1 cellular context compared by ENCODE assay signal in the genomic region with DNA sequence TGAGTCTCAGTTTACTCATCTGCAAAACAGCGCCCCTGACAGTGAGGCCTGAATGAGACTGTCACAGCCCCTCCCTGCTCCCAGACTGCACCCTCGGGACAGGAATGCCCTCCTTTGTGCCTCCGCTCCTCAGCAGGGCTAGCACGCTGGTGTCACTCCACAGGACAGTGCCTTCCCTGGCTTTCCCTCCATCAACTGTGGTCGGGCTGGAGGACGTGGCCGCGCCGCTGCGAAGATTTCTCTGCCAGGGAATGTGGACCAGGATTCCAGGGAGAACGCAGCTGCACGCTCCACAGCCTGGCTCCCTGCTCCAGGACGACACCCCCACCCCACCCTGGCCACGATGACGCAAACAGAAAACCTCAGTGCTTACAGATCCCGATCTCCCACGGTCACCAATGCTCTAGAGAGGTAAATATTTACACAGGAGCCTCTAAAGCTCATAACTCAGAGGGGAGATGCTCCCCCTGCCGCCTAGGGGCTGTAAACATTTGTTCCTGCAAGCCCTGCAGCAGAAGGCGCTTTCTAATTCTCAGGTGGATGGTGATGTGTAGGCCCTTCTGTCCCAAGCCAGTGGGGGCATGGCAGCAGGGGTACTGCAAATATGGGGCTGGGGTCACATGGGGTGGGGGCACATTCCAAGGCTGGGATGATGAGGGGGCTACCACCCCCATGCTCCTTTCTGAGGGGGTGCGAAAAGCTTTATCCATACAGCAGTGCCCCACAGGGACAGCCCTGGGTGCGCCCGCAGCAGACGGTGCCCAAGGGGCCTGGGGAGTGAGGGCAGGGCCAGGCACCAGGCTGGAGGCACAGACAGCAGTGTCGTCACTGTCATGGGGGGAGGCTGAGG.
TF ChIP-seq lines count a peak whose summit lies in the region.

No MANE protein-coding gene starts in this region.

TF ChIP-seq in WTC11, 78 proteins besides CTCF, POLR2A, EP300 and RAD21 (continued from another document):
- TF ChIP-seq ZNF532 (CRISPR knock-in tag; IDR thresholded peaks at IDR 0.05; ENCODE audit: borderline replicate concordance) (no peak), EMX1 (CRISPR knock-in tag; IDR thresholded peaks at IDR 0.05) (no peak), ZNF232 (CRISPR knock-in tag; IDR thresholded peaks at IDR 0.05) (no peak), ATF1 (CRISPR knock-in tag; IDR thresholded peaks at IDR 0.05) (no peak)
